Comparison of ENCODE assay signal across 8 cellular contexts in genomic region chr18:63098014-63098981, GRCh38.
DNase-seq lines count a peak whose midpoint lies in the region; ATAC-seq and TF ChIP-seq lines count a peak whose summit lies in the region.

No MANE protein-coding gene starts in this region.

- intact Hi-C loops in ascending aorta (cut with DNase I) = no loop called here

- H3K36me3 Mint-ChIP-seq in T-helper 2 cell treated with Interferon-gamma antibody and Interleukin-4, amounts not matched to agents 5 μg/mL and 100 μg/mL, for 36 hours (ENCODE audit: low read depth) = peaks cover 6% of the 10 kb centered on the region

- DNase-seq in GM19238 (ENCODE audit: insufficient read length, low spot score) = peak; percentile 62
- peak; percentile 69 for DNase-seq in T-helper 2 cell treated with Interferon-gamma antibody and Interleukin-4, amounts not matched to agents 5 μg/mL and 100 μg/mL, for 36 hours (ENCODE audit: low spot score)
- DNase-seq in stimulated activated CD8-positive, alpha-beta memory T cell treated with anti-CD3 and anti-CD28 coated beads, Interleukin-12 subunit alpha, Interleukin-12 subunit beta, amount 100 ng/mL, for 1 hour (ENCODE audit: low read depth) = peak; percentile 15
- no peak for DNase-seq in NCI-H345 (lab: John Stamatoyannopoulos, UW)
- DNase-seq in ascending aorta (ENCODE audit: low spot score in 2 of 2) = no peak
- DNase-seq in tibial nerve (ENCODE audit: low spot score in 2 of 2) = no peak
- DNase-seq in NCI-H146 treated with DMSO at 0.1 percent for 48 hours (lab: John Stamatoyannopoulos, UW; ENCODE audit: unreplicated experiment) = no peak

- no peaks in the 10 kb centered on the region for H3K27me3 ChIP-seq in ascending aorta
- no peaks in the 10 kb centered on the region for H3K27me3 ChIP-seq in tibial nerve

- H3K4me1 Mint-ChIP-seq in T-helper 2 cell treated with Interferon-gamma antibody and Interleukin-4, amounts not matched to agents 5 μg/mL and 100 μg/mL, for 36 hours (ENCODE audit: low read depth) = peaks cover 61% of the 10 kb centered on the region

- H3K27me3 Mint-ChIP-seq in T-helper 2 cell treated with Interferon-gamma antibody and Interleukin-4, amounts not matched to agents 5 μg/mL and 100 μg/mL, for 36 hours (ENCODE audit: low read depth) = peaks cover 40% of the 10 kb centered on the region

- H3K27ac Mint-ChIP-seq in T-helper 2 cell treated with Interferon-gamma antibody and Interleukin-4, amounts not matched to agents 5 μg/mL and 100 μg/mL, for 36 hours = peak overlapping the region; percentile 89

- H3K4me3 ChIP-seq in ascending aorta (no peak overlapping the region), tibial nerve (no peak overlapping the region)

- peaks cover 5% of the 10 kb centered on the region for H3K9me3 Mint-ChIP-seq in T-helper 2 cell treated with Interferon-gamma antibody and Interleukin-4, amounts not matched to agents 5 μg/mL and 100 μg/mL, for 36 hours

- TF ChIP-seq EP300 in tibial nerve (IDR thresholded peaks at IDR 0.05) = no peak

- H3K4me3 Mint-ChIP-seq in T-helper 2 cell treated with Interferon-gamma antibody and Interleukin-4, amounts not matched to agents 5 μg/mL and 100 μg/mL, for 36 hours = peak overlapping the region; percentile 64

- no peak for TF ChIP-seq POLR2A in tibial nerve (IDR thresholded peaks at IDR 0.05)

- no peaks in the 10 kb centered on the region for H3K4me1 ChIP-seq in ascending aorta
- H3K4me1 ChIP-seq in tibial nerve = peaks cover 0 to 8% (median 0%) of the 10 kb centered on the region in 4 donors

- WGBS in tibial nerve, 2 donors = 72 to 75% methylated on average over 15 to 16 of the region's 16 CpGs

- peak; percentile 63 for ATAC-seq in HG02981 (IDR thresholded peaks at IDR 0.05; ENCODE audit: unreplicated experiment)

- H3K36me3 ChIP-seq in ascending aorta (no peaks in the 10 kb centered on the region), tibial nerve (no peaks in the 10 kb centered on the region)

- TF ChIP-seq CTCF in ascending aorta (IDR thresholded peaks at IDR 0.05) (no peak), tibial nerve (IDR thresholded peaks at IDR 0.05) (no peak)

- H3K9me3 ChIP-seq in ascending aorta (no peaks in the 10 kb centered on the region), tibial nerve (no peaks in the 10 kb centered on the region)

- H3K27ac ChIP-seq in ascending aorta = no peak overlapping the region
- H3K27ac ChIP-seq in tibial nerve = peak overlapping the region in 2 of 4 donors; percentile 12 to 42

Comparison
In these comparisons a context has a peak if more than half of its experiments do, and no peak if none do; other contexts are left out.
1. DNase-seq: peak in GM19238 (single experiment), T-helper 2 cell treated with Interferon-gamma antibody and Interleukin-4, amounts not matched to agents 5 μg/mL and 100 μg/mL, for 36 hours (single experiment) and stimulated activated CD8-positive, alpha-beta memory T cell treated with anti-CD3 and anti-CD28 coated beads, Interleukin-12 subunit alpha, Interleukin-12 subunit beta, amount 100 ng/mL, for 1 hour (single experiment); none in NCI-H345 (single experiment), ascending aorta (0 of 2), tibial nerve (0 of 2) and NCI-H146 treated with DMSO at 0.1 percent for 48 hours (single experiment).